10 cellular contexts compared by ENCODE assay signal in the genomic region with DNA sequence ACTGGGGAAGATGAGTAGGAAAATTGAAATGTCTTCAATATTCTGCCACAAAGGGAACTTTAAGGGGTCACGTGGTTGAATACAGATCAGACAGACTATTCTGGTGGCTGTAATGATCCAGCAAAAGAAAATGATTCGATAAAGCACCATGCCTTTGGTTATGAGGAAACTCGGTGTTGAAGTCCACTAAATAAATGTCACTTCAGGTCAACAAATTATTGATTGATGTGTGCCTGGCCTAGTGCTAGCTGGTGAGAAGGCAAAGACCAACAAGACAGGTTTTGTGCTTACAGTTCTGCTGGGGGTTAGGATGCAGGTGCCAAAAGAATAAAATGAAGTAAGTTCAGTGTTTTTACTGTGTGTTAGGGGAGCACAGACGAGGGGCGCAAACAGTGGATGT.
"Had no signal": no experiment of that assay in that cellular context is flagged by ENCODE, and none has a peak within 500 bp of the region (broad histone marks: within the 10 kb centered on the region; RNA-seq: fewer than 3 reads in every experiment).

No MANE protein-coding gene starts in this region.

- H3K27ac Mint-ChIP-seq: GM23338, H9, HFFc6 had no signal

- H3K9me3 Mint-ChIP-seq: HFFc6 had no signal

- H3K27ac ChIP-seq: HL-60 had no signal

- H3K4me1 Mint-ChIP-seq: GM23338, H9 had no signal

- H3K4me3 ChIP-seq: GM23338, K562 had no signal

- H2AFZ ChIP-seq: GM23338 had no signal

- H3K4me2 ChIP-seq: GM23338 had no signal

- H3K4me3 Mint-ChIP-seq: GM23338, H9, HFFc6 had no signal

- ATAC-seq: GM23338, K562 had no signal

- DNase-seq: H9, HCEC 1CT, HFFc6, IMR-90, KG1 had no signal

- FAIRE-seq: H1, H54, K562 had no signal
